10 cellular contexts compared by ENCODE assay signal in the genomic region with DNA sequence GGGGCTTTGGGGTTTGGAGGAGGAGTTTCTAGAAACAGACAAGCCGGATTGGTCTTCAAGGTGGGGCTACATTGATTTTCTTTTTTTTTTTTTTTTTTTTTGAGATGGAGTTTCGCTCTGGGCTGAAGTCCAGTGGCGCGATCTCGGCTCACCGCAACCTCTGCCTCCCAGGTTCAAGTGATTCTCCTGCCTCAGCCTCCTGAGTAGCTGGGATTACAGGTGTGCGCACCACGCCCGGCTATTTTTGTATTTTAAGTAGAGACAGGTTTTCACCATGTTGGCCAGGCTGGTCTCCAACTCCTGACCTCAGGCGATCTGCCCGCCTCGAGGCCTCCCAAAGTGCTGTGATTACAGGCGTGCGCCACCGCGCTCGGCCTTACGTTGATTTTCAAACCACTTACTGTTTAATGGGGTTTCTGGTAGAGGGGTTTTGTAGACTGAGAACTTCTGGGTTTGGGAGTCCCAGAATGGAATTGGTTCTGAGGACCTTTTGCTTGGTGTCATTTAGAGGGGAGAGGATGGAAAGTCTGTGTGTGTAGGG. TPM values are rescaled to one million over a fixed set of nuclear protein-coding genes. Genes with fewer than 3 reads are reported as not detected.
DNase-seq lines count a peak whose midpoint lies in the region; ATAC-seq and TF ChIP-seq lines count a peak whose summit lies in the region.
"Not testable (repeated sequence)": the region's sequence is repeated elsewhere in the genome, so short reads cannot be mapped to it uniquely, and the experiment has no call there.
"Had no signal": no experiment of that assay in that cellular context is flagged by ENCODE, and none has a peak within 500 bp of the region (broad histone marks: within the 10 kb centered on the region; RNA-seq: fewer than 3 reads in every experiment).

No MANE protein-coding gene starts in this region.

- H3K9me3 Mint-ChIP-seq in T-helper 2 cell treated with Interferon-gamma antibody and Interleukin-4, amounts not matched to agents 5 μg/mL and 100 μg/mL, for 36 hours; activated naive CD8-positive, alpha-beta T cell (ENCODE audit: low read depth); natural killer cell treated with Interleukin-12 subunit alpha and Interleukin-12 subunit beta and Interleukin-15 and Interleukin-18, amount 100 ng/mL, for 72 hours; type B pancreatic cell: not testable (repeated sequence)

- not testable (repeated sequence) for H3K9me3 ChIP-seq in DND-41 (ENCODE audit: insufficient read depth, low read length, severe bottlenecking)

- peak overlapping the region; percentile 90; the same call in 1 of the 2 replicates for H3K4me2 ChIP-seq in DND-41 (ENCODE audit: insufficient read depth, low read length)

- H2AFZ ChIP-seq in DND-41 (ENCODE audit: low read depth, low read length): not testable (repeated sequence)

- H3K4me1 ChIP-seq in DND-41 (ENCODE audit: insufficient read depth, low read length): peaks cover 41% of the 10 kb centered on the region

- not testable (repeated sequence) for TF ChIP-seq CTCF in DND-41 (IDR thresholded peaks at IDR 0.05; ENCODE audit: borderline replicate concordance, extremely low read depth, low read length, poor library complexity, severe bottlenecking); fibroblast of villous mesenchyme (IDR thresholded peaks at IDR 0.05; ENCODE audit: insufficient read depth, low read depth, low read length); type B pancreatic cell (conservative IDR thresholded peaks at IDR 0.05)

- H3K27me3 ChIP-seq in DND-41 (ENCODE audit: insufficient read depth, low read length, poor library complexity): not testable (repeated sequence)

- H3K4me3 ChIP-seq in DND-41 (ENCODE audit: low read depth in 1 of 2, low read length in 2 of 2): not testable (repeated sequence)
- peak overlapping the region; percentile 88 for H3K4me3 ChIP-seq in fibroblast of villous mesenchyme (ENCODE audit: low read depth, low read length)

- not testable (repeated sequence) for ATAC-seq in DND-41 (ENCODE audit: insufficient read depth, low read depth); natural killer cell treated with Interleukin-12 subunit alpha and Interleukin-12 subunit beta and Interleukin-15 and Interleukin-18, amount 100 ng/mL, for 72 hours

- H3K36me3 ChIP-seq in DND-41 (ENCODE audit: insufficient read depth, low read length): peaks cover 54% of the 10 kb centered on the region

- H3K27me3 Mint-ChIP-seq in T-helper 2 cell treated with Interferon-gamma antibody and Interleukin-4, amounts not matched to agents 5 μg/mL and 100 μg/mL, for 36 hours (ENCODE audit: low read depth); activated naive CD8-positive, alpha-beta T cell; natural killer cell treated with Interleukin-12 subunit alpha and Interleukin-12 subunit beta and Interleukin-15 and Interleukin-18, amount 100 ng/mL, for 72 hours; type B pancreatic cell: not testable (repeated sequence)

- peaks cover 75% of the 10 kb centered on the region for H3K79me2 ChIP-seq in DND-41 (ENCODE audit: insufficient read depth, low read length)

- H3K27ac Mint-ChIP-seq in T-helper 2 cell treated with Interferon-gamma antibody and Interleukin-4, amounts not matched to agents 5 μg/mL and 100 μg/mL, for 36 hours: peak overlapping the region; percentile 13
- H3K27ac Mint-ChIP-seq in activated naive CD8-positive, alpha-beta T cell; natural killer cell treated with Interleukin-12 subunit alpha and Interleukin-12 subunit beta and Interleukin-15 and Interleukin-18, amount 100 ng/mL, for 72 hours; type B pancreatic cell: not testable (repeated sequence)

- peaks cover 27% of the 10 kb centered on the region for H3K4me1 Mint-ChIP-seq in T-helper 2 cell treated with Interferon-gamma antibody and Interleukin-4, amounts not matched to agents 5 μg/mL and 100 μg/mL, for 36 hours (ENCODE audit: low read depth)
- H3K4me1 Mint-ChIP-seq in activated naive CD8-positive, alpha-beta T cell (ENCODE audit: low read depth): peaks cover 42% of the 10 kb centered on the region
- peaks cover 37 to 45% of the 10 kb centered on the region in 2 donors for H3K4me1 Mint-ChIP-seq in natural killer cell treated with Interleukin-12 subunit alpha and Interleukin-12 subunit beta and Interleukin-15 and Interleukin-18, amount 100 ng/mL, for 72 hours (ENCODE audit: low read depth in 2 of 2)
- peaks cover 18% of the 10 kb centered on the region for H3K4me1 Mint-ChIP-seq in type B pancreatic cell (ENCODE audit: unreplicated experiment)

- not testable (repeated sequence) for H3K9ac ChIP-seq in DND-41 (ENCODE audit: low read depth, low read length)

- peak overlapping the region; percentile 51 for H3K4me3 Mint-ChIP-seq in T-helper 2 cell treated with Interferon-gamma antibody and Interleukin-4, amounts not matched to agents 5 μg/mL and 100 μg/mL, for 36 hours
- peak overlapping the region; percentile 65 for H3K4me3 Mint-ChIP-seq in activated naive CD8-positive, alpha-beta T cell
- peak overlapping the region; percentile 50 for H3K4me3 Mint-ChIP-seq in natural killer cell treated with Interleukin-12 subunit alpha and Interleukin-12 subunit beta and Interleukin-15 and Interleukin-18, amount 100 ng/mL, for 72 hours
- peak overlapping the region; percentile 95 for H3K4me3 Mint-ChIP-seq in type B pancreatic cell

- peaks cover 59% of the 10 kb centered on the region for H4K20me1 ChIP-seq in DND-41 (ENCODE audit: insufficient read depth, low read length)

- DNase-seq in DND-41; T-helper 2 cell treated with Interferon-gamma antibody and Interleukin-4, amounts not matched to agents 5 μg/mL and 100 μg/mL, for 36 hours (ENCODE audit: low spot score); fibroblast of villous mesenchyme (ENCODE audit: low read depth); natural killer cell treated with Interleukin-12 subunit alpha and Interleukin-12 subunit beta and Interleukin-15 and Interleukin-18, amount 100 ng/mL, for 72 hours (ENCODE audit: low spot score); type B pancreatic cell (ENCODE audit: extremely low spot score, unreplicated experiment): not testable (repeated sequence)

- peaks cover 28% of the 10 kb centered on the region for H3K36me3 Mint-ChIP-seq in T-helper 2 cell treated with Interferon-gamma antibody and Interleukin-4, amounts not matched to agents 5 μg/mL and 100 μg/mL, for 36 hours (ENCODE audit: low read depth)
- not testable (repeated sequence) for H3K36me3 Mint-ChIP-seq in activated naive CD8-positive, alpha-beta T cell; natural killer cell treated with Interleukin-12 subunit alpha and Interleukin-12 subunit beta and Interleukin-15 and Interleukin-18, amount 100 ng/mL, for 72 hours; type B pancreatic cell

- not testable (repeated sequence) for H3K27ac ChIP-seq in DND-41 (ENCODE audit: low read length)

RNA-seq across cellular contexts. Expression of gene FZR1, which starts 2.1 kb away (rescaled TPM):
- total RNA-seq in fibroblast of villous mesenchyme: 37.6 and 40.3 TPM in 2 replicates
- total RNA-seq in natural killer cell treated with Interleukin-12 subunit alpha and Interleukin-12 subunit beta and Interleukin-15 and Interleukin-18, amount 100 ng/mL, for 72 hours: 10 to 100 TPM; 51.4 to 63.0 TPM
- 59.4 and 63.2 TPM in 2 replicates for total RNA-seq in type B pancreatic cell (ENCODE audit: low replicate concordance)

RNA-seq across cellular contexts. Expression of gene DOHH, which starts 7.7 kb away (rescaled TPM):
- total RNA-seq in fibroblast of villous mesenchyme: 10.4 and 11.6 TPM in 2 replicates
- 10 to 100 TPM; 16.1 to 28.6 TPM for total RNA-seq in natural killer cell treated with Interleukin-12 subunit alpha and Interleukin-12 subunit beta and Interleukin-15 and Interleukin-18, amount 100 ng/mL, for 72 hours
- total RNA-seq in type B pancreatic cell (ENCODE audit: low replicate concordance): 10.5 and 10.8 TPM in 2 replicates

RNA-seq across cellular contexts. Expression of gene SMIM44, which starts 24.9 kb away (rescaled TPM):
- not detected in 2 replicates for total RNA-seq in fibroblast of villous mesenchyme
- total RNA-seq in natural killer cell treated with Interleukin-12 subunit alpha and Interleukin-12 subunit beta and Interleukin-15 and Interleukin-18, amount 100 ng/mL, for 72 hours: not detected
- not detected in 2 replicates for total RNA-seq in type B pancreatic cell (ENCODE audit: low replicate concordance)
- total RNA-seq: cardiac septum, gastroesophageal sphincter, posterior vena cava had no signal

RNA-seq across cellular contexts. Expression of gene SMIM24, which starts 27.9 kb away (rescaled TPM):
- total RNA-seq in fibroblast of villous mesenchyme (not detected in 2 replicates), type B pancreatic cell (ENCODE audit: low replicate concordance) (7.0 and 21.9 TPM in 2 replicates)
- under 1 TPM in 1 of 2 donors, not detected in 1; 0.62 TPM for total RNA-seq in natural killer cell treated with Interleukin-12 subunit alpha and Interleukin-12 subunit beta and Interleukin-15 and Interleukin-18, amount 100 ng/mL, for 72 hours
- total RNA-seq: cardiac septum, gastroesophageal sphincter, posterior vena cava had no signal

RNA-seq across cellular contexts. Expression of gene TEKTIP1, which starts 30.8 kb away (rescaled TPM):
- total RNA-seq in fibroblast of villous mesenchyme: not detected in 2 replicates
- total RNA-seq in natural killer cell treated with Interleukin-12 subunit alpha and Interleukin-12 subunit beta and Interleukin-15 and Interleukin-18, amount 100 ng/mL, for 72 hours: 1 to 10 TPM; 3.3 to 4.4 TPM
- total RNA-seq in type B pancreatic cell (ENCODE audit: low replicate concordance): 1.3 and 3.4 TPM in 2 replicates
- total RNA-seq: gastroesophageal sphincter, HT-29 had no signal
